In the genomic region with DNA sequence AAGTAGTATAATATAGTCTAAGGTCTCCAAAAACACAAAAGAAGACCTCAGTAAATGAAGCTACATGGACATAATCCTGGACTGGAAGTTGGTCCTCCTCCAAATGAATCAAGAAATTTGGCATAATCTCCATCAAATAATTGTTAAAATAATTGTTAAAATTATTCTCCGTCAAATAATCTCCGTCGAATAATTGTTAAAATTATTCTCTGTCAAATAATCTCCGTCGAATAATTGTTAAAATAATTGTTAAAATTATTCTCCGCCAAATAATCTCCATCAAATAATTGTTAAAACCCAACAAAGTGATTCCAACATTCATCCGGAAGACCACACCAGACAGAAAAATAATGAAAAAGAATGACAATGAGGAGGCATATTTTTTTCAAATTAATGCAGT, we compare ENCODE assay signal across 8 cellular contexts.
"Had no signal": no experiment of that assay in that cellular context is flagged by ENCODE, and none has a peak within 500 bp of the region (broad histone marks: within the 10 kb centered on the region; RNA-seq: fewer than 3 reads in every experiment).

No MANE protein-coding gene starts in this region.

- FAIRE-seq: G401.6, GM12878, GM12891, GM12892, GM18507, GM19239 had no signal

- H3K4me3 ChIP-seq: GM12878 had no signal

- DNase-seq: GDM1, GF-D8 had no signal

- ATAC-seq: GM12878 had no signal
